Comparison of ENCODE assay signal across 34 cellular contexts in genomic region chr3:9818666-9819335, GRCh38.
"Had no signal": no experiment of that assay in that cellular context is flagged by ENCODE, and none has a peak within 500 bp of the region (broad histone marks: within the 10 kb centered on the region; RNA-seq: fewer than 3 reads in every experiment).

No MANE protein-coding gene starts in this region.

- DNase-seq: activated CD4-positive, alpha-beta memory T cell treated with anti-CD3 and anti-CD28 coated beads for 36 hours; activated CD4-positive, alpha-beta T cell treated with anti-CD3 and anti-CD28 coated beads for 36 hours; activated CD4-positive, alpha-beta T cell treated with anti-CD3 and anti-CD28 coated beads, Interleukin-2, amount 10 ng/mL, durations not matched to agents 24 days and 14 days; activated CD4-positive, CD25-positive, alpha-beta regulatory T cell; activated CD4-positive, CD25-positive, alpha-beta regulatory T cell treated with anti-CD3 and anti-CD28 coated beads, Interleukin-2, amount 50 U/mL, for 72 hours; activated CD8-positive, alpha-beta memory T cell treated with anti-CD3 and anti-CD28 coated beads, Interleukin-2, amount 10 ng/mL, durations not matched to agents 7 days and 5 days; activated CD8-positive, alpha-beta memory T cell treated with anti-CD3 and anti-CD28 coated beads, Interleukin-2, amount 50 U/mL, for 4 hours; activated CD8-positive, alpha-beta T cell treated with anti-CD3 and anti-CD28 coated beads, Interleukin-2, amount 10 ng/mL, durations not matched to agents 7 days and 5 days; activated effector memory CD4-positive, alpha-beta T cell treated with Interleukin-2 at 50 U/mL for 16 hours; activated gamma-delta T cell treated with Interleukin-2 at 50 U/mL for 16 hours; activated naive CD4-positive, alpha-beta T cell treated with anti-CD3 and anti-CD28 coated beads, Interleukin-2, amount 50 U/mL, for 16 hours; activated naive CD4-positive, alpha-beta T cell treated with Interleukin-2 at 50 U/mL for 16 hours; activated T-cell treated with anti-CD3 and anti-CD28 coated beads, Interleukin-2, amount 50 U/mL, for 1 hour; activated T-cell treated with anti-CD3 and anti-CD28 coated beads, Interleukin-2, amount 50 U/mL, for 48 hours; central memory CD4-positive, alpha-beta T cell; cortex of kidney; dermis blood vessel endothelial cell; effector CD4-positive, alpha-beta T cell; effector memory CD8-positive, alpha-beta T cell; erythroblast; esophagus squamous epithelium; foreskin melanocyte; T-helper 1 cell; T-helper 17 cell; T1000; WERI-Rb-1 had no signal

- H3K36me3 ChIP-seq: breast epithelium, cardiac muscle cell, WERI-Rb-1 had no signal

- H3K27me3 ChIP-seq: ascending aorta, breast epithelium, cardiac muscle cell, esophagus squamous epithelium, gastroesophageal sphincter had no signal

- FAIRE-seq: colon had no signal

- H3K4me3 ChIP-seq: ascending aorta, breast epithelium, cardiac muscle cell, esophagus squamous epithelium, gastroesophageal sphincter had no signal

- H3K27ac ChIP-seq: ascending aorta, breast epithelium, cardiac muscle cell, esophagus squamous epithelium, gastroesophageal sphincter, WERI-Rb-1 had no signal

- H3K4me1 ChIP-seq: ascending aorta, breast epithelium, esophagus squamous epithelium, gastroesophageal sphincter had no signal

- H3K4me1 Mint-ChIP-seq: activated CD4-positive, alpha-beta T cell treated with anti-CD3 and anti-CD28 coated beads for 36 hours; activated CD8-positive, alpha-beta memory T cell treated with anti-CD3 and anti-CD28 coated beads, Interleukin-2, amount 10 ng/mL, durations not matched to agents 7 days and 5 days; brain; T-helper 17 cell had no signal

- ATAC-seq: activated CD4-positive, alpha-beta T cell treated with anti-CD3 and anti-CD28 coated beads for 36 hours; activated CD8-positive, alpha-beta memory T cell treated with anti-CD3 and anti-CD28 coated beads, Interleukin-2, amount 10 ng/mL, durations not matched to agents 7 days and 5 days; activated CD8-positive, alpha-beta T cell treated with anti-CD3 and anti-CD28 coated beads, Interleukin-2, amount 10 ng/mL, durations not matched to agents 7 days and 5 days; effector memory CD8-positive, alpha-beta T cell; gastroesophageal sphincter; T-helper 17 cell had no signal

- H3K27me3 Mint-ChIP-seq: activated CD4-positive, alpha-beta memory T cell treated with anti-CD3 and anti-CD28 coated beads for 36 hours; activated CD4-positive, alpha-beta T cell treated with anti-CD3 and anti-CD28 coated beads for 36 hours; activated CD4-positive, alpha-beta T cell treated with anti-CD3 and anti-CD28 coated beads, Interleukin-2, amount 10 ng/mL, durations not matched to agents 24 days and 14 days; activated CD8-positive, alpha-beta memory T cell treated with anti-CD3 and anti-CD28 coated beads, Interleukin-2, amount 10 ng/mL, durations not matched to agents 7 days and 5 days; activated naive CD8-positive, alpha-beta T cell; brain; effector memory CD8-positive, alpha-beta T cell; T-helper 17 cell had no signal

- H3K9me3 Mint-ChIP-seq: activated CD4-positive, alpha-beta memory T cell treated with anti-CD3 and anti-CD28 coated beads for 36 hours; activated CD4-positive, alpha-beta T cell treated with anti-CD3 and anti-CD28 coated beads, Interleukin-2, amount 10 ng/mL, durations not matched to agents 24 days and 14 days; brain; effector memory CD8-positive, alpha-beta T cell; T-helper 2 cell treated with Interferon-gamma antibody and Interleukin-4, amounts not matched to agents 5 μg/mL and 100 μg/mL, for 36 hours had no signal

- H3K4me3 Mint-ChIP-seq: activated CD4-positive, alpha-beta memory T cell treated with anti-CD3 and anti-CD28 coated beads for 36 hours; activated CD4-positive, alpha-beta T cell treated with anti-CD3 and anti-CD28 coated beads for 36 hours; activated CD4-positive, alpha-beta T cell treated with anti-CD3 and anti-CD28 coated beads, Interleukin-2, amount 10 ng/mL, durations not matched to agents 24 days and 14 days; activated CD8-positive, alpha-beta memory T cell treated with anti-CD3 and anti-CD28 coated beads, Interleukin-2, amount 10 ng/mL, durations not matched to agents 7 days and 5 days; activated CD8-positive, alpha-beta T cell treated with anti-CD3 and anti-CD28 coated beads, Interleukin-2, amount 10 ng/mL, durations not matched to agents 7 days and 5 days; activated naive CD8-positive, alpha-beta T cell; brain; effector memory CD8-positive, alpha-beta T cell; T-helper 17 cell; T-helper 2 cell treated with Interferon-gamma antibody and Interleukin-4, amounts not matched to agents 5 μg/mL and 100 μg/mL, for 36 hours had no signal

- H3K9me3 ChIP-seq: ascending aorta, breast epithelium, esophagus squamous epithelium, gastroesophageal sphincter had no signal

- H3K27ac Mint-ChIP-seq: activated CD4-positive, alpha-beta memory T cell treated with anti-CD3 and anti-CD28 coated beads for 36 hours; activated CD4-positive, alpha-beta T cell treated with anti-CD3 and anti-CD28 coated beads for 36 hours; activated CD4-positive, alpha-beta T cell treated with anti-CD3 and anti-CD28 coated beads, Interleukin-2, amount 10 ng/mL, durations not matched to agents 24 days and 14 days; activated CD8-positive, alpha-beta memory T cell treated with anti-CD3 and anti-CD28 coated beads, Interleukin-2, amount 10 ng/mL, durations not matched to agents 7 days and 5 days; activated CD8-positive, alpha-beta T cell treated with anti-CD3 and anti-CD28 coated beads, Interleukin-2, amount 10 ng/mL, durations not matched to agents 7 days and 5 days; activated naive CD8-positive, alpha-beta T cell; T-helper 17 cell; T-helper 2 cell treated with Interferon-gamma antibody and Interleukin-4, amounts not matched to agents 5 μg/mL and 100 μg/mL, for 36 hours had no signal
